13 cellular contexts compared by ENCODE assay signal in the genomic region with DNA sequence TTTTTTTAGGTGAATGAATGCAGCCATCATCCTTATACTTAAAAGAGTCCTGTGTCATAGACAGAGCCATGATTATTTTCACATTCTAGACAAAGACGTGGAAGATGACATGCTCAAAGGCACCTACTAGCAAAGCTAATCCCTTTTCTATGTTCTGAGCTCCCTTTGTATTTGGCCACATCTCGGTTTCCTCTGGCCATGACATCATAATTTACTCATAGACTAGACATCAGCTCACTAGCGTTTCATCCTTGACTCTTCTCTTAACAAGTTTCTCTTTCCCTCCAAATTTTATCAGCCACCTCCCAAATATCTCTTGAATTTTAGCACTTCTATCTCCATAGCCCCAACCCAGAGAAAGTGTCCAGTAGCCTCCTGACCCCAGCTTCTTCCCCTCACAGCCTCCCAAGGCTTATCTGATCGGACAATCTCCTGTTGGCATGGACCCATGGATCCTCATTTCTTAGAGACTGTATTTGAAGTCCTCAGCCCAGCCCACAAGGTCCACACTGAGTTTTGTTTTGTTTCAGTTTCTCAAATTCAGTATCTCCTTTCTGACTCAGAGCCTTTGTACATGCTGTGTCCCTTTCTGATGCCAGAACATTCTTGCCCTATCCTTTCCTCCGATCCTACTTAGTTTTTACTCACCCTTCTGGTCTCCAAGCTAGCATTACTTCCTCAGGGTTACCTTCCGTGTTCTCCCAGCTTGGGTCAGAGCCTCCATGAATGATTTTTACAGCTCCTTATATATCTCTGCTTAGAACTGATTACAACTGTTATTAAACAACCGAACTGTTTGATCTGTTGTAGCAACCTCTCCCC. TPM values are rescaled to one million over a fixed set of nuclear protein-coding genes. Genes with fewer than 3 reads are reported as not detected.
DNase-seq lines count a peak whose midpoint lies in the region; ATAC-seq and TF ChIP-seq lines count a peak whose summit lies in the region.
"Had no signal": no experiment of that assay in that cellular context is flagged by ENCODE, and none has a peak within 500 bp of the region (broad histone marks: within the 10 kb centered on the region; RNA-seq: fewer than 3 reads in every experiment).

No MANE protein-coding gene starts in this region.

- H3K4me3 Mint-ChIP-seq in MCF 10A (ENCODE audit: unreplicated experiment), result no peak overlapping the region
- peak overlapping the region; percentile 63 for H3K4me3 Mint-ChIP-seq in activated naive CD8-positive, alpha-beta T cell treated with anti-CD3 and anti-CD28 coated beads, Interleukin-2, amount 10 ng/mL, durations not matched to agents 7 days and 5 days
- H3K4me3 Mint-ChIP-seq: memory B cell had no signal

- H3K9ac ChIP-seq in mammary epithelial cell (ENCODE audit: insufficient read depth, low read length), result no peak overlapping the region

- in situ Hi-C loops in mammary epithelial cell (cut with MboI; ENCODE audit: low sequenced_read_pairs in 2 of 2), result loop anchor here in 1 of 2 donors (25.0 kb wide), 1 partner anchor 116 kb away; the partner anchor contains the start of gene CSF1

- no peaks in the 10 kb centered on the region for H3K36me3 Mint-ChIP-seq in MCF 10A (ENCODE audit: insufficient read depth, unreplicated experiment)
- peaks cover 4% of the 10 kb centered on the region for H3K36me3 Mint-ChIP-seq in activated naive CD8-positive, alpha-beta T cell treated with anti-CD3 and anti-CD28 coated beads, Interleukin-2, amount 10 ng/mL, durations not matched to agents 7 days and 5 days
- H3K36me3 Mint-ChIP-seq: memory B cell had no signal

- peaks cover 18% of the 10 kb centered on the region for H3K4me1 Mint-ChIP-seq in MCF 10A (ENCODE audit: insufficient read depth, unreplicated experiment)
- H3K4me1 Mint-ChIP-seq in activated naive CD8-positive, alpha-beta T cell treated with anti-CD3 and anti-CD28 coated beads, Interleukin-2, amount 10 ng/mL, durations not matched to agents 7 days and 5 days, result peaks cover 76% of the 10 kb centered on the region
- H3K4me1 Mint-ChIP-seq: memory B cell had no signal

- no peak overlapping the region for H2AFZ ChIP-seq in mammary epithelial cell (ENCODE audit: low read depth, low read length)

- H3K27me3 ChIP-seq in mammary epithelial cell (ENCODE audit: insufficient read depth, low read length), result no peaks in the 10 kb centered on the region
- H3K27me3 ChIP-seq: SJSA1 had no signal

- peaks cover 22% of the 10 kb centered on the region for H3K4me1 ChIP-seq in mammary epithelial cell (ENCODE audit: insufficient read depth, low read length)
- H3K4me1 ChIP-seq: foreskin keratinocyte had no signal

- POLR2A ChIA-PET in MCF 10A (lab: Yijun Ruan, JAX), result interaction anchor here (0.6 to 0.9 kb wide), 3 partner anchors 12 to 70 kb away, joined by 3 to 5 read pairs (median 3); no protein-coding TSS in a partner anchor
- POLR2A ChIA-PET in activated naive CD8-positive, alpha-beta T cell treated with anti-CD3 and anti-CD28 coated beads, Interleukin-2, amount 10 ng/mL, durations not matched to agents 7 days and 5 days (lab: Charles Lee), result interaction anchor here (0.7 to 2.9 kb wide), 8 partner anchors 9 to 189 kb away, joined by 3 to 13 read pairs (median 4); partner anchors contain the start of gene CSF1

- no peaks in the 10 kb centered on the region for H3K9me3 ChIP-seq in mammary epithelial cell (replicated peaks; ENCODE audit: insufficient read depth, low read length)
- H3K9me3 ChIP-seq: SJSA1 had no signal

- DNase-seq in MCF 10A (ENCODE audit: unreplicated experiment), result no peak
- DNase-seq in mammary epithelial cell, result no peak
- DNase-seq in activated naive CD8-positive, alpha-beta T cell treated with anti-CD3 and anti-CD28 coated beads, Interleukin-2, amount 10 ng/mL, durations not matched to agents 7 days and 5 days, result peak; percentile 26
- peak; percentile 74 for DNase-seq in iris pigment epithelial cell (ENCODE audit: low read depth)
- peak; percentile 43 for DNase-seq in ureter (ENCODE audit: low spot score)
- DNase-seq: foreskin keratinocyte, NCI-H146 had no signal

- no peaks in the 10 kb centered on the region for H3K36me3 ChIP-seq in mammary epithelial cell (ENCODE audit: insufficient read depth, low read length)
- H3K36me3 ChIP-seq: SJSA1 had no signal

- no peak overlapping the region for H3K4me2 ChIP-seq in mammary epithelial cell (ENCODE audit: insufficient read depth, low read depth, low read length)

- no peak overlapping the region for H3K4me3 ChIP-seq in mammary epithelial cell (replicated peaks in 1 of 3; ENCODE audit: insufficient read depth in 1 of 3, low read depth in 2 of 3, low read length in 3 of 3)
- H3K4me3 ChIP-seq: SJSA1 had no signal

- intact Hi-C loops in MCF 10A (cut with micrococcal nuclease), result no loop called here
- intact Hi-C loops in mammary epithelial cell (cut with micrococcal nuclease), result no loop called here

- dilution Hi-C loops in mammary epithelial cell (cut with HindIII; ENCODE audit: low sequenced_read_pairs), result no loop called here

- 88% methylated on average over 7 of the region's 7 CpGs for WGBS in mammary epithelial cell (ENCODE audit: low coverage, missing lambda C conversion rate)

- no peaks in the 10 kb centered on the region for H3K27me3 Mint-ChIP-seq in MCF 10A (ENCODE audit: insufficient read depth, unreplicated experiment)
- H3K27me3 Mint-ChIP-seq in activated naive CD8-positive, alpha-beta T cell treated with anti-CD3 and anti-CD28 coated beads, Interleukin-2, amount 10 ng/mL, durations not matched to agents 7 days and 5 days, result no peaks in the 10 kb centered on the region

- H3K9me3 Mint-ChIP-seq in MCF 10A (ENCODE audit: unreplicated experiment), result no peaks in the 10 kb centered on the region
- no peaks in the 10 kb centered on the region for H3K9me3 Mint-ChIP-seq in activated naive CD8-positive, alpha-beta T cell treated with anti-CD3 and anti-CD28 coated beads, Interleukin-2, amount 10 ng/mL, durations not matched to agents 7 days and 5 days
- H3K9me3 Mint-ChIP-seq: memory B cell had no signal

- peak; percentile 56 for ATAC-seq in activated naive CD8-positive, alpha-beta T cell treated with anti-CD3 and anti-CD28 coated beads, Interleukin-2, amount 10 ng/mL, durations not matched to agents 7 days and 5 days (ENCODE audit: low read depth)
- ATAC-seq in GM19023 (IDR thresholded peaks at IDR 0.05; ENCODE audit: unreplicated experiment), result no peak
- no peak for ATAC-seq in GM18858 (IDR thresholded peaks at IDR 0.05; ENCODE audit: unreplicated experiment)
- no peak for ATAC-seq in HG03045 (IDR thresholded peaks at IDR 0.05; ENCODE audit: unreplicated experiment)
- ATAC-seq: foreskin keratinocyte had no signal

- H4K20me1 ChIP-seq in mammary epithelial cell (ENCODE audit: insufficient read depth, low read length), result no peaks in the 10 kb centered on the region

- no peaks in the 10 kb centered on the region for H3K79me2 ChIP-seq in mammary epithelial cell (ENCODE audit: insufficient read depth, low read length)

- BruUV-seq in MCF 10A (replicated peaks; lab: Mats Ljungman, UMichigan) (no TSS peak), mammary epithelial cell (replicated peaks; lab: Mats Ljungman, UMichigan) (no TSS peak)

- no peak overlapping the region for H3K27ac ChIP-seq in mammary epithelial cell (ENCODE audit: insufficient read depth, low read depth, low read length)
- H3K27ac ChIP-seq: foreskin keratinocyte, SJSA1 had no signal

- peak overlapping the region; percentile 18 for H3K27ac Mint-ChIP-seq in MCF 10A (ENCODE audit: low read depth, unreplicated experiment)
- peak overlapping the region; percentile 92 for H3K27ac Mint-ChIP-seq in activated naive CD8-positive, alpha-beta T cell treated with anti-CD3 and anti-CD28 coated beads, Interleukin-2, amount 10 ng/mL, durations not matched to agents 7 days and 5 days
- H3K27ac Mint-ChIP-seq: memory B cell had no signal

- no peak for TF ChIP-seq CTCF in MCF 10A (IDR thresholded peaks at IDR 0.05; ENCODE audit: unreplicated experiment)
- TF ChIP-seq CTCF in mammary epithelial cell (conservative IDR thresholded peaks at IDR 0.05 in 1 of 2, IDR thresholded peaks at IDR 0.05 in 1 of 2; ENCODE audit: extremely low read depth in 1 of 2, insufficient read depth in 1 of 2, low read depth in 1 of 2, low read length in 2 of 2), result no peak

- CTCF ChIA-PET in MCF 10A (lab: Yijun Ruan, JAX) (interaction anchor here (0.6 to 2.1 kb wide), 5 partner anchors 13 to 188 kb away, joined by 3 to 5 read pairs (median 3); partner anchors contain the start of gene AHCYL1), mammary epithelial cell (lab: Charles Lee; ENCODE audit: low non-redundant PET) (interaction anchor here (0.5 kb wide), 1 partner anchor 616 kb away, joined by 3 read pairs; no protein-coding TSS in a partner anchor)

RNA-seq across cellular contexts. Expression of gene EPS8L3, which starts 33.0 kb away (rescaled TPM):
- total RNA-seq in MCF 10A (2022) (not detected in 2 replicates), mammary epithelial cell (not detected), ureter (0.55 TPM)
- polyA plus RNA-seq in mammary epithelial cell, result not detected
- polyA minus RNA-seq in mammary epithelial cell, result not detected
- total RNA-seq in activated naive CD8-positive, alpha-beta T cell treated with anti-CD3 and anti-CD28 coated beads, Interleukin-2, amount 10 ng/mL, durations not matched to agents 7 days and 5 days, result not detected
- total RNA-seq: foreskin keratinocyte, SJSA1 had no signal
- polyA plus RNA-seq: BJ, foreskin keratinocyte had no signal

RNA-seq across cellular contexts. Expression of gene GSTM3, which starts 55.9 kb away (rescaled TPM):
- total RNA-seq in MCF 10A (2022), result not detected in 2 replicates
- 10 to 100 TPM; 17.5 to 20.7 TPM for total RNA-seq in mammary epithelial cell
- polyA plus RNA-seq in mammary epithelial cell, result 5.4 TPM
- polyA minus RNA-seq in mammary epithelial cell, result not detected
- 1 to 10 TPM; 5.0 TPM for total RNA-seq in activated naive CD8-positive, alpha-beta T cell treated with anti-CD3 and anti-CD28 coated beads, Interleukin-2, amount 10 ng/mL, durations not matched to agents 7 days and 5 days
- 55.6 TPM for total RNA-seq in ureter

Comparison
In these comparisons a context has a peak if more than half of its experiments do, and no peak if none do; other contexts are left out.
1. DNase-seq: peak in activated naive CD8-positive, alpha-beta T cell treated with anti-CD3 and anti-CD28 coated beads, Interleukin-2, amount 10 ng/mL, durations not matched to agents 7 days and 5 days (single experiment), iris pigment epithelial cell (single experiment) and ureter (single experiment); none in MCF 10A (single experiment) and mammary epithelial cell (single experiment).